ENCODE assay signal across 1 cellular context in the genomic region with DNA sequence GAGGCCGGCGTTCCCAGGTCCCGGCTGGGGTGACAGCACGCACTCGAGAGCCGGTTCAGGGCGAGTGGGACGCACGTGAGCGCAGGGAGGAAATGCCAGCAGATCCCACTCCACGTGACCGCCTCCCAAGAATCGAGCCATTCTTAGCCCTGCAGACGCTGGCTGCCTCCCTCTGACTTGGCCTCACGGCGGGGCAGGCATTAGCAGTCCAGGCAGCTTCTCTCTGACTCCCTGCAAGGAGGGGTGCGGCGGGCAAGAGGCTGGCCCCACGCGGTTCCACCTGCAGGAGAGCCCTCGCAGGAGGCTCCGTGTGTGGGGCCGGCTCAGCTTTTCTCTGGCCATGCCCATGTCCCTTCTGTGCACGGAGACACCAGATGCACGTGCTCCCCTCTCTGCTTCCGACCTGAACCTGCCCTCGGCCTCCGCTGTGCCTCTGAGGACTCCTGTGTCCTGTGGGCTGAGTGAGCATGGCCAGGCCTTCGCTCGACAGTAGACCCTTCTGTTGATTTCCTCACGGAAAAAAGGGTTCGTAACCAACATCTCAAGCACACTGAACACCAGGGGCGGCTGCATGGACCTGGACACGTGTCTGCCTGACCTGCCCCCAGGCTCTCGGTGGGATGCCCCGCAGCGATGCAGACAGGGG.
A peak's percentile ranks its signal among the peaks of the same experiment; 100 is the strongest.
TF ChIP-seq lines count a peak whose summit lies in the region.

No MANE protein-coding gene starts in this region.

TF ChIP-seq in K562, 482 proteins besides CTCF, POLR2A, EP300 and RAD21 (continued from another document):
- TF ChIP-seq, protein P1, sequence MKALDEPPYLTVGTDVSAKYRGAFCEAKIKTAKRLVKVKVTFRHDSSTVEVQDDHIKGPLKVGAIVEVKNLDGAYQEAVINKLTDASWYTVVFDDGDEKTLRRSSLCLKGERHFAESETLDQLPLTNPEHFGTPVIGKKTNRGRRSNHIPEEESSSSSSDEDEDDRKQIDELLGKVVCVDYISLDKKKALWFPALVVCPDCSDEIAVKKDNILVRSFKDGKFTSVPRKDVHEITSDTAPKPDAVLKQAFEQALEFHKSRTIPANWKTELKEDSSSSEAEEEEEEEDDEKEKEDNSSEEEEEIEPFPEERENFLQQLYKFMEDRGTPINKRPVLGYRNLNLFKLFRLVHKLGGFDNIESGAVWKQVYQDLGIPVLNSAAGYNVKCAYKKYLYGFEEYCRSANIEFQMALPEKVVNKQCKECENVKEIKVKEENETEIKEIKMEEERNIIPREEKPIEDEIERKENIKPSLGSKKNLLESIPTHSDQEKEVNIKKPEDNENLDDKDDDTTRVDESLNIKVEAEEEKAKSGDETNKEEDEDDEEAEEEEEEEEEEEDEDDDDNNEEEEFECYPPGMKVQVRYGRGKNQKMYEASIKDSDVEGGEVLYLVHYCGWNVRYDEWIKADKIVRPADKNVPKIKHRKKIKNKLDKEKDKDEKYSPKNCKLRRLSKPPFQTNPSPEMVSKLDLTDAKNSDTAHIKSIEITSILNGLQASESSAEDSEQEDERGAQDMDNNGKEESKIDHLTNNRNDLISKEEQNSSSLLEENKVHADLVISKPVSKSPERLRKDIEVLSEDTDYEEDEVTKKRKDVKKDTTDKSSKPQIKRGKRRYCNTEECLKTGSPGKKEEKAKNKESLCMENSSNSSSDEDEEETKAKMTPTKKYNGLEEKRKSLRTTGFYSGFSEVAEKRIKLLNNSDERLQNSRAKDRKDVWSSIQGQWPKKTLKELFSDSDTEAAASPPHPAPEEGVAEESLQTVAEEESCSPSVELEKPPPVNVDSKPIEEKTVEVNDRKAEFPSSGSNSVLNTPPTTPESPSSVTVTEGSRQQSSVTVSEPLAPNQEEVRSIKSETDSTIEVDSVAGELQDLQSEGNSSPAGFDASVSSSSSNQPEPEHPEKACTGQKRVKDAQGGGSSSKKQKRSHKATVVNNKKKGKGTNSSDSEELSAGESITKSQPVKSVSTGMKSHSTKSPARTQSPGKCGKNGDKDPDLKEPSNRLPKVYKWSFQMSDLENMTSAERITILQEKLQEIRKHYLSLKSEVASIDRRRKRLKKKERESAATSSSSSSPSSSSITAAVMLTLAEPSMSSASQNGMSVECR (CRISPR knock-in tag; IDR thresholded peaks at IDR 0.05), result 0 out of 2 replicates have a peak, but pooled peaks have one; percentile 13
